8 cellular contexts compared by ENCODE assay signal in the genomic region with DNA sequence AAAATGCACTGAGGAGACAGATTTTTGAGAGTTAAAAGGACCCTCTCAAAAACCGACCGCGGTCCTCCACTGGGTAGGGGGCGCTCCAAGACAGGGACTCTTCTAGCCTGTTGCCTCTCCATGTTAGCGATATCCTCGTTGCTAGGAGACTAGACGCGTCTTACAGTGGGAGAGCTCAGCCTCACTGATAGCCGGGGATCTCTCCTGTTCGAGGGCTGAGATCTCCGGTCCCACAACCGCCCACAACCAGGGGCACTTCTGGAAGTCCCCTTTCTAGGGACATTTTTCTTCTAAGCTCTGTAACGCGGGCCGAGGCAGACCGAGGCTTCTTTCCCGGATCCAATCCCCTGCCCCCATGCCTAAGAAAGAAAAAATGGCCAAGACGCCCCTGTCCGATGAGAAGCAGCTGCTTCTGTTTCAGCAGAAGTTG. TPM values are rescaled to one million over a fixed set of nuclear protein-coding genes. Genes with fewer than 3 reads are reported as not detected.
DNase-seq lines count a peak whose midpoint lies in the region; ATAC-seq, FAIRE-seq and TF ChIP-seq lines count a peak whose summit lies in the region.

No MANE protein-coding gene starts in this region.

- TF ChIP-seq CTCF in cardiac fibroblast (IDR thresholded peaks at IDR 0.05; ENCODE audit: low read depth, low read length) (peak; percentile 57), kidney (IDR thresholded peaks at IDR 0.05; ENCODE audit: borderline replicate concordance, extremely low read depth, insufficient read depth) (peak; percentile 69)

- H3K36me3 ChIP-seq in kidney (ENCODE audit: control insufficient read depth in 1 of 2, insufficient read depth in 2 of 2, low read length in 2 of 2): no peaks in the 10 kb centered on the region

- H3K4me1 ChIP-seq in kidney (ENCODE audit: control insufficient read depth in 1 of 2, insufficient read depth in 1 of 2, low read depth in 1 of 2, low read length in 2 of 2): peaks cover 0 to 6% of the 10 kb centered on the region in 2 donors

- H3K4me3 ChIP-seq in cardiac fibroblast (replicated peaks in 1 of 2; ENCODE audit: low read depth in 2 of 2, low read length in 2 of 2): peak overlapping the region; percentile 39 to 51
- H3K4me3 ChIP-seq in kidney (ENCODE audit: low read length in 2 of 2): peak overlapping the region; percentile 77 to 90

- peak overlapping the region; percentile 37 to 63 for H3K9ac ChIP-seq in kidney (ENCODE audit: low read length in 2 of 2)

- H3K27ac ChIP-seq in kidney (ENCODE audit: low read depth in 2 of 2, low read length in 2 of 2): no peak overlapping the region

- FAIRE-seq in kidney (lab: Jason Lieb, UNC): no peak

- no peaks in the 10 kb centered on the region for H3K9me3 ChIP-seq in kidney (ENCODE audit: control insufficient read depth in 1 of 2, low read length in 2 of 2)

- DNase-seq in Daoy (ENCODE audit: low read depth) (peak; percentile 44), NCI-H1930 (lab: John Stamatoyannopoulos, UW) (peak; percentile 66 to 82), cardiac fibroblast (ENCODE audit: low read depth in 2 of 2) (peak; percentile 85 to 89), kidney (peak; percentile 90)
- DNase-seq in activated CD4-positive, CD25-positive, alpha-beta regulatory T cell (lab: John Stamatoyannopoulos, UW): peak; percentile 55 to 74 (median 68)
- DNase-seq in stimulated activated CD4-positive, alpha-beta T cell treated with anti-CD3 and anti-CD28 coated beads, Interleukin-15, amount 100 ng/mL, for 24 hours: peak; percentile 88

- intact Hi-C loops in kidney (cut with DNase I): no loop called here

- ATAC-seq in HG02588 (IDR thresholded peaks at IDR 0.05; ENCODE audit: unreplicated experiment) (peak; percentile 76), GM19324 (IDR thresholded peaks at IDR 0.05; ENCODE audit: low FRiP score, unreplicated experiment) (no peak)

RNA-seq across cellular contexts. Expression of gene FKBP11, which starts 21.3 kb away (rescaled TPM):
- total RNA-seq in Daoy (2014; rRNA removed; shearing (Covaris generic)): 7.0 and 28.0 TPM in 2 replicates
- 35.3 TPM for total RNA-seq in kidney
- polyA plus RNA-seq in kidney (ENCODE audit: insufficient read depth, low read depth, low replicate concordance): 20.1 TPM

RNA-seq across cellular contexts. Expression of gene RND1, which starts 38.3 kb away (rescaled TPM):
- 0.51 and 4.7 TPM in 2 replicates for total RNA-seq in Daoy (2014; rRNA removed; shearing (Covaris generic))
- total RNA-seq in kidney: 1.0 TPM
- 2.2 TPM for polyA plus RNA-seq in kidney (ENCODE audit: insufficient read depth, low read depth, low replicate concordance)

RNA-seq across cellular contexts. Expression of gene DDX23, which starts 52.0 kb away (rescaled TPM):
- total RNA-seq in Daoy (2014; rRNA removed; shearing (Covaris generic)): 132 and 146 TPM in 2 replicates
- total RNA-seq in kidney: 65.5 TPM
- 31.9 TPM for polyA plus RNA-seq in kidney (ENCODE audit: insufficient read depth, low read depth, low replicate concordance)

RNA-seq across cellular contexts. Expression of gene ARF3, which starts 53.3 kb away (rescaled TPM):
- 69.3 and 118 TPM in 2 replicates for total RNA-seq in Daoy (2014; rRNA removed; shearing (Covaris generic))
- total RNA-seq in kidney: 229 TPM
- 111 TPM for polyA plus RNA-seq in kidney (ENCODE audit: insufficient read depth, low read depth, low replicate concordance)
